ENCODE assay signal across 9 cellular contexts in the genomic region with DNA sequence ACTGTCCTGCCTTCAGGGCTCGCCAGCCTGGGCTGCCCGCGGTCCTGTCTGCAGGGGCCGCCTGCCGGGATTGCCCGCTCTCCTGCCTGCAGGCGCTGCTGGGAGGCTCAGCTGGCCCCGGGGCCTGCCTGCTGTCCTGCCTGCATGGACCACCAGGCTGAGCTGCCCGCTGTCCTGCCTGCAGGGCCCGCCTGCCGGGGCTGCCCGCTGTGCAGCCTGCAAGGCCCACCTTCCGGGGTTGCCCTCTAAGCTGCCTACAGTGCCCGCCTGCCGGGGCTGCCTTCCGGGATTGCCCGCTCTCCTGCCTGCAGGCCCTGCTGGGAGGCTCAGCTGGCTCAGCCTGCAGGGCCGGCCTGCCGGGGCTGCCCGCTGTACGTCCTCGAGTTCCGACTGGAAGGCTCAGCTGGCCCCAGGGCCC.
DNase-seq lines count a peak whose midpoint lies in the region; ATAC-seq and TF ChIP-seq lines count a peak whose summit lies in the region.
"Had no signal": no experiment of that assay in that cellular context is flagged by ENCODE, and none has a peak within 500 bp of the region (broad histone marks: within the 10 kb centered on the region; RNA-seq: fewer than 3 reads in every experiment).

No MANE protein-coding gene starts in this region.

- H3K9me3 ChIP-seq in trophoblast cell (ENCODE audit: insufficient read depth, low read depth, low read length), result peaks cover 41% of the 10 kb centered on the region

- TF ChIP-seq CTCF in coronary artery (IDR thresholded peaks at IDR 0.05) (no peak), GM13977 (IDR thresholded peaks at IDR 0.05; ENCODE audit: extremely low read depth, insufficient read depth, missing control alignments) (no peak)

- H3K27me3 ChIP-seq in trophoblast cell (ENCODE audit: insufficient read depth, low read length), result peaks cover 3% of the 10 kb centered on the region

- peak overlapping the region; percentile 48 for H3K4me3 ChIP-seq in coronary artery
- H3K4me3 ChIP-seq in skeletal muscle cell (ENCODE audit: low read depth, low read length), result peak overlapping the region; percentile 51
- H3K4me3 ChIP-seq in trophoblast cell (ENCODE audit: low read depth, low read length), result no peak overlapping the region

- H2BK12ac ChIP-seq in trophoblast cell (ENCODE audit: low read length), result no peak overlapping the region

- H3K9ac ChIP-seq in trophoblast cell (ENCODE audit: low read length), result no peak overlapping the region

- H3K4me1 ChIP-seq in trophoblast cell (ENCODE audit: control insufficient read depth in 1 of 2, insufficient read depth in 2 of 2, low read length in 2 of 2), result no peaks in the 10 kb centered on the region

- peak; percentile 29 for ATAC-seq in GM21447 (IDR thresholded peaks at IDR 0.05; ENCODE audit: unreplicated experiment)

- H3K14ac ChIP-seq in trophoblast cell (ENCODE audit: low read length), result no peak overlapping the region

- WGBS in trophoblast cell (ENCODE audit: extremely low coverage, insufficient coverage, insufficient read length), result no CpG with 5 or more reads among the region's 23 CpGs

- no peak overlapping the region for H3K4ac ChIP-seq in trophoblast cell (ENCODE audit: low read depth, low read length)

- H3K79me1 ChIP-seq in trophoblast cell (ENCODE audit: low read length), result no peaks in the 10 kb centered on the region

- H3K23ac ChIP-seq in trophoblast cell (ENCODE audit: low read length), result no peak overlapping the region

- no peak overlapping the region for H3K18ac ChIP-seq in trophoblast cell (ENCODE audit: low read length)

- in situ Hi-C loops in GM13977 (cut with MboI; ENCODE audit: low pct_unique_long_range_greater_than_20kb, low sequenced_read_pairs, unreplicated experiment), result no loop called here

- H3K36me3 ChIP-seq in trophoblast cell (ENCODE audit: control insufficient read depth in 1 of 2, insufficient read depth in 2 of 2, low read length in 2 of 2), result no peaks in the 10 kb centered on the region

- H3K27ac ChIP-seq in coronary artery, result no peak overlapping the region
- no peak overlapping the region for H3K27ac ChIP-seq in trophoblast cell (ENCODE audit: low read depth, low read length)
- H3K27ac ChIP-seq: HL-60 had no signal

- no peak overlapping the region for H2BK5ac ChIP-seq in trophoblast cell (ENCODE audit: low read depth, low read length, poor library complexity)

- H4K91ac ChIP-seq in trophoblast cell (ENCODE audit: low read depth, low read length), result no peak overlapping the region

- no peak overlapping the region for H3K4me2 ChIP-seq in trophoblast cell (ENCODE audit: low read length)

- no peak overlapping the region for H2BK120ac ChIP-seq in trophoblast cell (ENCODE audit: insufficient read depth, low read length, poor library complexity)

- no peak overlapping the region for H4K12ac ChIP-seq in trophoblast cell (ENCODE audit: low read depth, low read length)

- no peak overlapping the region for H2AK5ac ChIP-seq in trophoblast cell (ENCODE audit: low read length)

- H2AFZ ChIP-seq in trophoblast cell (ENCODE audit: insufficient read depth, low read length, poor library complexity), result no peak overlapping the region

- DNase-seq in SHP77 (lab: John Stamatoyannopoulos, UW) (peak; percentile 14 to 61), coronary artery (ENCODE audit: low spot score) (no peak), skeletal muscle cell (ENCODE audit: low read depth) (no peak), SK-N-DZ (ENCODE audit: low spot score) (no peak), GM13977 (ENCODE audit: low spot score) (no peak), NCI-H345 (lab: John Stamatoyannopoulos, UW) (no peak), trophoblast cell (no peak)

- no peak overlapping the region for H4K8ac ChIP-seq in trophoblast cell (ENCODE audit: low read depth, low read length)

- no peaks in the 10 kb centered on the region for H3K79me2 ChIP-seq in trophoblast cell (ENCODE audit: control insufficient read depth, insufficient read depth, low read length, poor library complexity)

Comparison
In these comparisons a context has a peak if more than half of its experiments do, and no peak if none do; other contexts are left out.
1. DNase-seq: peak in SHP77 (2 of 2); none in coronary artery (single experiment), skeletal muscle cell (single experiment), SK-N-DZ (single experiment), GM13977 (single experiment), NCI-H345 (single experiment) and trophoblast cell (0 of 2).